In the genomic region with DNA sequence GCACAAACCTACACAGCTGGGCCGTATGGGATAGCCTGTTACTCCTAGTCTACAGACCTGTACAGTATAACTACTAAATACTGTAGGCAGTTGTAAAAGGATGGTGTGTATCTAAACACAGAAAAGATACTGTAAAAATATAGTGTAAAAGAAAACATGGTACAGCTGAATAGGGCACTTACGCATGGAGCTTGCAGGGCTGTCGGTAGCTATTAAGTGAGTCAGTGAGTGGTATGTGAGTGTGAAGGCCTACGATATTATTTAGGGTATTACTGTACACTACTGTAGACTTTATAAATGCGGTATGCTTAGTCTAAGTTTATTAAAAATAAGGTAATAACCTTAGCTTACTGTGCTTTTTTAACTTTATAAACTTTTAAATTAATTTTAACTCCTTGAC, we compare ENCODE assay signal across 8 cellular contexts. TPM values are rescaled to one million over a fixed set of nuclear protein-coding genes. Genes with fewer than 3 reads are reported as not detected.
DNase-seq lines count a peak whose midpoint lies in the region; ATAC-seq, FAIRE-seq and TF ChIP-seq lines count a peak whose summit lies in the region.

No MANE protein-coding gene starts in this region.

- H2BK120ac ChIP-seq in trophoblast cell (ENCODE audit: insufficient read depth, low read length, poor library complexity) = no peak overlapping the region

- H3K79me1 ChIP-seq in trophoblast cell (ENCODE audit: low read length) = peaks cover 8% of the 10 kb centered on the region

- no peak overlapping the region for H3K14ac ChIP-seq in trophoblast cell (ENCODE audit: low read length)

- H3K4me3 ChIP-seq in endothelial cell of umbilical vein (replicated peaks in 1 of 3; ENCODE audit: insufficient read depth in 1 of 3, low read depth in 1 of 3, low read length in 3 of 3) = no peak overlapping the region
- H3K4me3 ChIP-seq in trophoblast cell (ENCODE audit: low read depth, low read length) = no peak overlapping the region

- no peak overlapping the region for H4K91ac ChIP-seq in trophoblast cell (ENCODE audit: low read depth, low read length)

- FAIRE-seq in endothelial cell of umbilical vein (lab: Jason Lieb, UNC) = no peak
- no peak for FAIRE-seq in frontal cortex (lab: Jason Lieb, UNC)

- H3K27ac ChIP-seq in endothelial cell of umbilical vein (ENCODE audit: insufficient read depth, low read depth, low read length) = no peak overlapping the region
- H3K27ac ChIP-seq in trophoblast cell (ENCODE audit: low read depth, low read length) = no peak overlapping the region

- H3K9ac ChIP-seq in endothelial cell of umbilical vein (replicated peaks; ENCODE audit: extremely low read depth, insufficient read depth, low read length) (no peak overlapping the region), trophoblast cell (ENCODE audit: low read length) (no peak overlapping the region)

- H2AFZ ChIP-seq in endothelial cell of umbilical vein (ENCODE audit: low read depth, low read length) = no peak overlapping the region
- no peak overlapping the region for H2AFZ ChIP-seq in trophoblast cell (ENCODE audit: insufficient read depth, low read length, poor library complexity)

- no peak for ATAC-seq in HG03354 (IDR thresholded peaks at IDR 0.05; ENCODE audit: poor library complexity, severe bottlenecking, unreplicated experiment)

- H3K36me3 ChIP-seq in endothelial cell of umbilical vein (ENCODE audit: control insufficient read depth in 2 of 2, extremely low read depth in 1 of 2, insufficient read depth in 2 of 2, low read length in 2 of 2) = peaks cover 0 to 2% of the 10 kb centered on the region in 2 experiments
- H3K36me3 ChIP-seq in trophoblast cell (ENCODE audit: control insufficient read depth in 1 of 2, insufficient read depth in 2 of 2, low read length in 2 of 2) = peaks cover 0 to 4% of the 10 kb centered on the region in 2 experiments

- intact Hi-C loops in endothelial cell of umbilical vein (cut with micrococcal nuclease) = loop anchor here (5.0 to 10.0 kb wide), 5 partner anchors 212 to 975 kb away; a partner anchor contains a TSS

- POLR2A ChIA-PET in endothelial cell of umbilical vein (lab: Charles Lee) = no interaction called here

- H2AK5ac ChIP-seq in trophoblast cell (ENCODE audit: low read length) = no peak overlapping the region

- no peak overlapping the region for H3K18ac ChIP-seq in trophoblast cell (ENCODE audit: low read length)

- H4K20me1 ChIP-seq in endothelial cell of umbilical vein (replicated peaks; ENCODE audit: control insufficient read depth, extremely low read depth, insufficient read depth, low read length) = no peaks in the 10 kb centered on the region

- TF ChIP-seq POLR2A in endothelial cell of umbilical vein (IDR thresholded peaks at IDR 0.05; ENCODE audit: low read depth, low read length) = no peak

- H3K9me3 ChIP-seq in endothelial cell of umbilical vein (replicated peaks; ENCODE audit: control insufficient read depth, insufficient read depth, low read length) (no peaks in the 10 kb centered on the region), trophoblast cell (ENCODE audit: insufficient read depth, low read depth, low read length) (no peaks in the 10 kb centered on the region)

- no CpG with 5 or more reads among the region's 5 CpGs for WGBS in trophoblast cell (ENCODE audit: extremely low coverage, insufficient coverage, insufficient read length)

- BruUV-seq in endothelial cell of umbilical vein (replicated peaks; lab: Mats Ljungman, UMichigan) = no TSS peak

- dilution Hi-C loops in endothelial cell of umbilical vein (cut with MboI; ENCODE audit: extremely low pct_ligation_motif_present, low sequenced_read_pairs) = no loop called here

- TF ChIP-seq CTCF in endothelial cell of umbilical vein (IDR thresholded peaks at IDR 0.05; ENCODE audit: extremely low read depth in 1 of 2, insufficient read depth in 1 of 2, low read depth in 1 of 2, low read length in 2 of 2) = no peak

- no peak overlapping the region for H2BK12ac ChIP-seq in trophoblast cell (ENCODE audit: low read length)

- H3K4ac ChIP-seq in trophoblast cell (ENCODE audit: low read depth, low read length) = peak overlapping the region; percentile 73

- H3K4me2 ChIP-seq in endothelial cell of umbilical vein (ENCODE audit: insufficient read depth, low read length) = peak overlapping the region; percentile 29
- H3K4me2 ChIP-seq in trophoblast cell (ENCODE audit: low read length) = peak overlapping the region; percentile 75

- no peaks in the 10 kb centered on the region for H3K9me1 ChIP-seq in endothelial cell of umbilical vein (replicated peaks; ENCODE audit: control insufficient read depth, extremely low read depth, insufficient read depth, low read length)

- H3K27me3 ChIP-seq in endothelial cell of umbilical vein (ENCODE audit: control insufficient read depth in 2 of 2, insufficient read depth in 2 of 2, low read length in 2 of 2) (no peaks in the 10 kb centered on the region), trophoblast cell (ENCODE audit: insufficient read depth, low read length) (no peaks in the 10 kb centered on the region)

- H2BK5ac ChIP-seq in trophoblast cell (ENCODE audit: low read depth, low read length, poor library complexity) = no peak overlapping the region

- H4K8ac ChIP-seq in trophoblast cell (ENCODE audit: low read depth, low read length) = no peak overlapping the region

- H4K12ac ChIP-seq in trophoblast cell (ENCODE audit: low read depth, low read length) = no peak overlapping the region

- H3K23ac ChIP-seq in trophoblast cell (ENCODE audit: low read length) = no peak overlapping the region

- H3K79me2 ChIP-seq in endothelial cell of umbilical vein (ENCODE audit: control insufficient read depth, insufficient read depth, low read length) = peaks cover 9% of the 10 kb centered on the region
- H3K79me2 ChIP-seq in trophoblast cell (ENCODE audit: control insufficient read depth, insufficient read depth, low read length, poor library complexity) = peaks cover 7% of the 10 kb centered on the region

- DNase-seq in EL = peak; percentile 28
- DNase-seq in RPMI7951 (ENCODE audit: low read depth) = peak; percentile 3
- DNase-seq in endothelial cell of umbilical vein (ENCODE audit: low read depth, low spot score) = no peak
- peak; percentile 6 to 48 for DNase-seq in trophoblast cell
- no peak for DNase-seq in GM19240 (ENCODE audit: insufficient read length, low spot score)
- no peak for DNase-seq in frontal cortex (ENCODE audit: low spot score in 2 of 2)
- no peak for DNase-seq in effector CD8-positive, alpha-beta T cell (lab: John Stamatoyannopoulos, UW)

- CTCF ChIA-PET in endothelial cell of umbilical vein (lab: Charles Lee) = interaction anchor here (0.6 to 4.1 kb wide), 4 partner anchors 11 to 863 kb away, joined by 3 to 26 read pairs (median 4); no protein-coding TSS in a partner anchor

- H3K4me1 ChIP-seq in endothelial cell of umbilical vein (ENCODE audit: control insufficient read depth, extremely low read depth, insufficient read depth, low read length) (peaks cover 16% of the 10 kb centered on the region), trophoblast cell (ENCODE audit: control insufficient read depth in 1 of 2, insufficient read depth in 2 of 2, low read length in 2 of 2) (peaks cover 3 to 6% of the 10 kb centered on the region in 2 experiments)

TF ChIP-seq in endothelial cell of umbilical vein, 7 proteins besides CTCF, POLR2A, EP300 and RAD21:
- TF ChIP-seq EZH2 (IDR thresholded peaks at IDR 0.05; ENCODE audit: borderline replicate concordance, low read depth, low read length, severe bottlenecking) (no peak), MYC (IDR thresholded peaks at IDR 0.05; ENCODE audit: low read depth, low read length) (no peak), JUN (IDR thresholded peaks at IDR 0.05; ENCODE audit: borderline replicate concordance, insufficient read depth, insufficient read length, low read depth) (no peak), GATA2 (IDR thresholded peaks at IDR 0.05; ENCODE audit: insufficient read depth, insufficient read length, low read depth, low read length) (no peak), FOS (IDR thresholded peaks at IDR 0.05; ENCODE audit: borderline replicate concordance, insufficient read depth, low read length) (no peak), POLR2AphosphoS5 (IDR thresholded peaks at IDR 0.05; ENCODE audit: insufficient read depth, low read depth, low read length) (no peak)
- TF ChIP-seq, protein P1, sequence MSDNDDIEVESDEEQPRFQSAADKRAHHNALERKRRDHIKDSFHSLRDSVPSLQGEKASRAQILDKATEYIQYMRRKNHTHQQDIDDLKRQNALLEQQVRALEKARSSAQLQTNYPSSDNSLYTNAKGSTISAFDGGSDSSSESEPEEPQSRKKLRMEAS (IDR thresholded peaks at IDR 0.05; ENCODE audit: insufficient read depth, insufficient read length) = no peak

RNA-seq across cellular contexts. Expression of a gene that starts 1.2 kb away (rescaled TPM):
- 25.0 and 29.6 TPM in 2 replicates for total RNA-seq in RPMI7951 (2014; rRNA removed; shearing (Covaris generic))
- total RNA-seq in endothelial cell of umbilical vein (22.2 and 23.9 TPM in 2 replicates), frontal cortex (11.8 TPM)
- polyA plus RNA-seq in endothelial cell of umbilical vein = 4.1 and 6.8 TPM in 2 replicates
- 9.6 and 10.4 TPM in 2 replicates for polyA plus RNA-seq in endothelial cell of umbilical vein (2011; cell fraction: cytosol; rRNA removed)
- 13.1 and 15.3 TPM in 2 replicates for polyA plus RNA-seq in endothelial cell of umbilical vein (2011; cell fraction: nucleus; rRNA removed)
- 13.2 and 15.4 TPM in 2 replicates for polyA plus RNA-seq in endothelial cell of umbilical vein (2012)
- polyA minus RNA-seq in endothelial cell of umbilical vein = 3.7 and 5.3 TPM in 2 replicates
- polyA minus RNA-seq in endothelial cell of umbilical vein (2011; cell fraction: cytosol; rRNA and poly(A)+ RNA removed) = 3.9 TPM
- polyA minus RNA-seq in endothelial cell of umbilical vein (2011; cell fraction: nucleus; rRNA and poly(A)+ RNA removed) = 6.0 and 7.5 TPM in 2 replicates
- polyA plus RNA-seq in trophoblast cell (2013) = 49.2 and 51.5 TPM in 2 replicates

Comparison
In these comparisons a context has a peak if more than half of its experiments do, and no peak if none do; other contexts are left out.
1. DNase-seq: peak in EL (single experiment), RPMI7951 (single experiment) and trophoblast cell (2 of 2); none in endothelial cell of umbilical vein (single experiment), GM19240 (single experiment), frontal cortex (0 of 2) and effector CD8-positive, alpha-beta T cell (single experiment).